ENCODE assay signal across 23 cellular contexts in genomic region chr18:12423393-12423792, GRCh38. TPM values are rescaled to one million over a fixed set of nuclear protein-coding genes. Genes with fewer than 3 reads are reported as not detected.
"Had no signal": no experiment of that assay in that cellular context is flagged by ENCODE, and none has a peak within 500 bp of the region (broad histone marks: within the 10 kb centered on the region; RNA-seq: fewer than 3 reads in every experiment).

No MANE protein-coding gene starts in this region.

- H3K27me3 Mint-ChIP-seq: progenitor cell of endocrine pancreas had no signal

- H3K36me3 Mint-ChIP-seq: immature natural killer cell; memory B cell; natural killer cell; stimulated activated effector memory CD8-positive, alpha-beta T cell treated with anti-CD3 and anti-CD28 coated beads, Interleukin-12 subunit alpha, Interleukin-12 subunit beta, amount 100 ng/mL, for 72 hours had no signal

- H3K36me3 ChIP-seq: lower lobe of right lung, pancreas, thyroid gland had no signal

- H3K4me3 Mint-ChIP-seq: endodermal cell; immature natural killer cell; memory B cell; mesothelial cell of epicardium; natural killer cell; neural progenitor cell; stimulated activated effector memory CD8-positive, alpha-beta T cell treated with anti-CD3 and anti-CD28 coated beads, Interleukin-12 subunit alpha, Interleukin-12 subunit beta, amount 100 ng/mL, for 72 hours had no signal

- ATAC-seq: foreskin keratinocyte; left lung; lower lobe of right lung; natural killer cell; right cardiac atrium; stimulated activated effector memory CD8-positive, alpha-beta T cell treated with anti-CD3 and anti-CD28 coated beads, Interleukin-12 subunit alpha, Interleukin-12 subunit beta, amount 100 ng/mL, for 72 hours; stimulated activated naive CD8-positive, alpha-beta T cell treated with anti-CD3 and anti-CD28 coated beads, Interleukin-15, Interleukin-2, amounts not matched to agents 100 U/mL and 50 U/mL, for 24 hours had no signal

- H3K4me3 ChIP-seq: coronary artery, left lung, lower lobe of right lung, neural progenitor cell, pancreas, smooth muscle cell, suprapubic skin, thyroid gland, upper lobe of left lung had no signal

- H2AFZ ChIP-seq: neural progenitor cell had no signal

- H3K9ac ChIP-seq: neural progenitor cell had no signal

- H3K27ac Mint-ChIP-seq: endodermal cell; immature natural killer cell; memory B cell; mesothelial cell of epicardium; natural killer cell; neural progenitor cell; progenitor cell of endocrine pancreas; stimulated activated effector memory CD8-positive, alpha-beta T cell treated with anti-CD3 and anti-CD28 coated beads, Interleukin-12 subunit alpha, Interleukin-12 subunit beta, amount 100 ng/mL, for 72 hours had no signal

- H3K9me3 Mint-ChIP-seq: endodermal cell; immature natural killer cell; memory B cell; mesothelial cell of epicardium; natural killer cell; neural progenitor cell; stimulated activated effector memory CD8-positive, alpha-beta T cell treated with anti-CD3 and anti-CD28 coated beads, Interleukin-12 subunit alpha, Interleukin-12 subunit beta, amount 100 ng/mL, for 72 hours had no signal

- H3K4me1 ChIP-seq: foreskin keratinocyte, pancreas had no signal

- H3K4me2 ChIP-seq: neural progenitor cell, smooth muscle cell had no signal

- H3K27ac ChIP-seq: coronary artery, foreskin keratinocyte, left lung, lower lobe of right lung, neural progenitor cell, pancreas, suprapubic skin, thyroid gland, upper lobe of left lung had no signal

- DNase-seq: effector CD4-positive, alpha-beta T cell; foreskin keratinocyte; immature natural killer cell; lower lobe of right lung; natural killer cell; occipital lobe; pancreas; right cardiac atrium; stimulated activated CD4-positive, alpha-beta T cell treated with anti-CD3 and anti-CD28 coated beads, Interleukin-2, amount 100 ng/mL, for 48 hours; stimulated activated CD8-positive, alpha-beta memory T cell treated with anti-CD3 and anti-CD28 coated beads, Interleukin-4, amount 100 ng/mL, for 48 hours; stimulated activated naive CD8-positive, alpha-beta T cell treated with anti-CD3 and anti-CD28 coated beads, Interleukin-15, Interleukin-2, amounts not matched to agents 100 U/mL and 50 U/mL, for 24 hours; thyroid gland; upper lobe of left lung had no signal

- H3K9me3 ChIP-seq: left lung, lower lobe of right lung, pancreas, suprapubic skin, thyroid gland, upper lobe of left lung had no signal

- H3K27me3 ChIP-seq: foreskin keratinocyte, neural progenitor cell, pancreas, suprapubic skin, thyroid gland, upper lobe of left lung had no signal

RNA-seq across cellular contexts. Expression of gene PRELID3A, which starts 15.7 kb away (rescaled TPM):
- total RNA-seq: natural killer cell had no signal
- polyA plus RNA-seq: immature natural killer cell had no signal
